In genomic region chr19:50422397-50423278, GRCh38 we compare ENCODE assay signal across 16 cellular contexts. TPM values are rescaled to one million over a fixed set of nuclear protein-coding genes. Genes with fewer than 3 reads are reported as not detected.
"Had no signal": no experiment of that assay in that cellular context is flagged by ENCODE, and none has a peak within 500 bp of the region (broad histone marks: within the 10 kb centered on the region; RNA-seq: fewer than 3 reads in every experiment).

No MANE protein-coding gene starts in this region.

- H3K27ac Mint-ChIP-seq: activated naive CD4-positive, alpha-beta T cell treated with anti-CD3 and anti-CD28 coated beads, Interleukin-2, amount 50 U/mL, for 24 hours; naive thymus-derived CD4-positive, alpha-beta T cell had no signal

- H3K9me3 Mint-ChIP-seq: activated naive CD4-positive, alpha-beta T cell treated with anti-CD3 and anti-CD28 coated beads, Interleukin-2, amount 50 U/mL, for 24 hours had no signal

- DNase-seq: activated CD4-positive, alpha-beta T cell treated with anti-CD3 and anti-CD28 coated beads, Interleukin-2, amount 50 U/mL, for 1 hour; body of pancreas; central memory CD4-positive, alpha-beta T cell; effector CD8-positive, alpha-beta T cell; naive thymus-derived CD4-positive, alpha-beta T cell; posterior cingulate gyrus; stimulated activated naive CD4-positive, alpha-beta T cell; substantia nigra; T-helper 2 cell; trophoblast cell had no signal

- H3K9me3 ChIP-seq: body of pancreas, neutrophil, right atrium auricular region had no signal

- H3K27me3 ChIP-seq: body of pancreas had no signal

- H3K4me3 ChIP-seq: body of pancreas, coronary artery, lung, right atrium auricular region had no signal

- H3K36me3 ChIP-seq: neutrophil, right atrium auricular region had no signal

- H3K27ac ChIP-seq: body of pancreas, coronary artery, neutrophil, right atrium auricular region had no signal

- H3K4me3 Mint-ChIP-seq: activated naive CD4-positive, alpha-beta T cell treated with anti-CD3 and anti-CD28 coated beads, Interleukin-2, amount 50 U/mL, for 24 hours; naive thymus-derived CD4-positive, alpha-beta T cell had no signal

- ATAC-seq: body of pancreas; naive thymus-derived CD4-positive, alpha-beta T cell had no signal

RNA-seq across cellular contexts. Expression of gene SPIB, which starts 3.9 kb away (rescaled TPM):
- total RNA-seq: epithelial cell of proximal tubule, right atrium auricular region had no signal

RNA-seq across cellular contexts. Expression of gene MYBPC2, which starts 10.1 kb away (rescaled TPM):
- total RNA-seq: body of pancreas, epithelial cell of proximal tubule, right atrium auricular region had no signal
- polyA plus RNA-seq: naive thymus-derived CD4-positive, alpha-beta T cell had no signal
